ENCODE assay signal across 26 cellular contexts in the genomic region with DNA sequence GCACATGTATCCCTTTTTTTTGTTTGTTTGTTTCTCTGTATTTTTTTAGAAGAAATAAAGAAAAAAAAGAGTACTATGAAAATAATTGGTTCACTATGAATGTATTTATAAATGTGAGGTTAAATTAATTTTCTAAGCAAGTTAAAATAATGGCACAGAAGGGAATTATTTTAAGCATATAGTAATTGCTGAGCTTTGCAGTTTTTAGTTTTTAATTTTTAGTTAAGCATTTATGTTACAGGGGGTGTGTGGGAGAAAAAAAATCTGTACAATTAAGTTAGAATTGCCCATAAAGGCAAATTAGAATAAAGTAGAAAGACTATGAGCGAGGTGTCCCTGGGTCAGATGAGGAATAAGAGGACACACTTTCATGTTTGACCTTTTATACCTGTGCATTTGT.
"Had no signal": no experiment of that assay in that cellular context is flagged by ENCODE, and none has a peak within 500 bp of the region (broad histone marks: within the 10 kb centered on the region; RNA-seq: fewer than 3 reads in every experiment).

No MANE protein-coding gene starts in this region.

- ATAC-seq: effector memory CD8-positive, alpha-beta T cell; esophagus mucosa; gastrocnemius medialis; heart right ventricle; left cardiac atrium; left lung; left ventricle myocardium superior; lower lobe of right lung; mucosa of descending colon had no signal

- H3K9me3 ChIP-seq: colonic mucosa, gastrocnemius medialis had no signal

- H3K4me1 ChIP-seq: colonic mucosa, esophagus squamous epithelium, gastrocnemius medialis, heart right ventricle, left lung, lower lobe of right lung had no signal

- H3K27me3 ChIP-seq: colonic mucosa, esophagus squamous epithelium, gastrocnemius medialis, heart right ventricle, left lung had no signal

- FAIRE-seq: endometrium, islet of Langerhans, keratinocyte had no signal

- H3K27ac ChIP-seq: colonic mucosa, epithelial cell of prostate, esophagus squamous epithelium, gastrocnemius medialis, heart right ventricle, left lung, lower lobe of right lung had no signal

- H3K36me3 ChIP-seq: colonic mucosa, esophagus squamous epithelium, gastrocnemius medialis, heart right ventricle, left lung, lower lobe of right lung had no signal

- H3K4me3 ChIP-seq: colonic mucosa, esophagus squamous epithelium, gastrocnemius medialis, heart right ventricle, left lung, lower lobe of right lung, mucosa of descending colon had no signal

- DNase-seq: colonic mucosa; cortex of kidney; effector CD8-positive, alpha-beta T cell; effector memory CD8-positive, alpha-beta T cell; endodermal cell; erythroblast; esophagus squamous epithelium; foreskin fibroblast; foreskin melanocyte; gastrocnemius medialis; glutamatergic neuron; head of caudate nucleus; heart right ventricle; hippocampal formation; left cardiac atrium; left lung; left ventricle myocardium superior; lower lobe of right lung; mesenchymal stem cell; mucosa of descending colon; naive B cell had no signal
